ENCODE assay signal across 10 cellular contexts in the genomic region with DNA sequence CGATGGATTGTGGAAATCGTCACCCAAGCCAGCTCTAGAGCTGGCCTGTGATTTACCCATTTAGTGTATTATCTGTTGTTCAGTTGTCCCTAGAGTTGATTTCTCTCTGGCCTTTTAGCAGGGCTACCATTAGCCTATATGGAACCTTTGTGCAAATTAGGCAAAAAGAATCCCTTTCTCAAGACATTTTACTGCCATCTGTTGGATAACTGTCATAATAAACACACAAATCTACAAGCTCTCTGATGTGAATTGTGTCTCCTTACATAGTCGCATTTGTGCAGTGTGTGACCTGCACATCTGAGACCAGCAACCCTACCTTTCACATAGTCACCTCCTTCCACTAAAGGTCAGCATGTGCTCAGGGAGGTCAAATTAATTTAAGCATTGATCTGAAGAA. TPM values are rescaled to one million over a fixed set of nuclear protein-coding genes. Genes with fewer than 3 reads are reported as not detected.
DNase-seq lines count a peak whose midpoint lies in the region; ATAC-seq and TF ChIP-seq lines count a peak whose summit lies in the region.
"Had no signal": no experiment of that assay in that cellular context is flagged by ENCODE, and none has a peak within 500 bp of the region (broad histone marks: within the 10 kb centered on the region; RNA-seq: fewer than 3 reads in every experiment).

No MANE protein-coding gene starts in this region.

- no peaks in the 10 kb centered on the region for H4K20me1 ChIP-seq in osteoblast (ENCODE audit: insufficient read depth, low read length)

- peak; percentile 13 for TF ChIP-seq CTCF in osteoblast (IDR thresholded peaks at IDR 0.05; ENCODE audit: extremely low read depth, low read depth, low read length)

- H3K36me3 ChIP-seq in osteoblast (ENCODE audit: insufficient read depth, low read length) = no peaks in the 10 kb centered on the region

- no peak overlapping the region for H3K4me2 ChIP-seq in osteoblast (ENCODE audit: insufficient read depth, low read length)

- no peaks in the 10 kb centered on the region for H3K27me3 ChIP-seq in osteoblast (ENCODE audit: insufficient read depth, low read length)

- ATAC-seq in HG02798 (IDR thresholded peaks at IDR 0.05; ENCODE audit: poor library complexity, unreplicated experiment) = no peak

- no peak overlapping the region for H2AFZ ChIP-seq in osteoblast (ENCODE audit: low read length)

- H3K4me3 ChIP-seq in osteoblast (ENCODE audit: insufficient read depth, low read length) = no peak overlapping the region

- H3K79me2 ChIP-seq in osteoblast (ENCODE audit: insufficient read depth, low read length) = no peaks in the 10 kb centered on the region

- H3K4me1 ChIP-seq in osteoblast (ENCODE audit: insufficient read depth, low read length) = no peaks in the 10 kb centered on the region

- H3K27ac ChIP-seq in angular gyrus (ENCODE audit: low read depth, low read length) (peak overlapping the region; percentile 4), osteoblast (ENCODE audit: low read depth, low read length) (no peak overlapping the region)

- no peaks in the 10 kb centered on the region for H3K9me3 ChIP-seq in osteoblast (ENCODE audit: low read depth, low read length)

- peak; percentile 8 to 13 for DNase-seq in NCI-H2081 (lab: John Stamatoyannopoulos, UW)
- no peak for DNase-seq in NCI-H2081 treated with DMSO at 0.1 percent for 48 hours (lab: John Stamatoyannopoulos, UW)
- DNase-seq in NCI-H1105 treated with DMSO at 0.1 percent for 48 hours (lab: John Stamatoyannopoulos, UW) = peak; percentile 58
- DNase-seq in osteoblast (ENCODE audit: insufficient read length, low spot score, missing footprints) = peak; percentile 77
- no peak for DNase-seq in A172 (ENCODE audit: low spot score)
- DNase-seq in anterior cingulate cortex (lab: John Stamatoyannopoulos, UW) = no peak
- DNase-seq: activated T-cell treated with anti-CD3 and anti-CD28 coated beads, Interleukin-2, amount 50 U/mL, for 4 hours had no signal

RNA-seq across cellular contexts. Expression of gene LOXHD1, which starts 34.0 kb away (rescaled TPM):
- total RNA-seq in osteoblast = not detected in 2 replicates
- total RNA-seq in A172 (2014; rRNA removed; shearing (Covaris generic)) = not detected in 2 replicates
- total RNA-seq: activated T-cell treated with anti-CD3 and anti-CD28 coated beads, Interleukin-2, amount 50 U/mL, for 4 hours; B cell had no signal

Comparison
In these comparisons a context has a peak if more than half of its experiments do, and no peak if none do; other contexts are left out.
1. DNase-seq: peak in NCI-H2081 (2 of 2), NCI-H1105 treated with DMSO at 0.1 percent for 48 hours (single experiment) and osteoblast (single experiment); none in NCI-H2081 treated with DMSO at 0.1 percent for 48 hours (single experiment), A172 (single experiment) and anterior cingulate cortex (0 of 58).